ENCODE assay signal across 14 cellular contexts in the genomic region with DNA sequence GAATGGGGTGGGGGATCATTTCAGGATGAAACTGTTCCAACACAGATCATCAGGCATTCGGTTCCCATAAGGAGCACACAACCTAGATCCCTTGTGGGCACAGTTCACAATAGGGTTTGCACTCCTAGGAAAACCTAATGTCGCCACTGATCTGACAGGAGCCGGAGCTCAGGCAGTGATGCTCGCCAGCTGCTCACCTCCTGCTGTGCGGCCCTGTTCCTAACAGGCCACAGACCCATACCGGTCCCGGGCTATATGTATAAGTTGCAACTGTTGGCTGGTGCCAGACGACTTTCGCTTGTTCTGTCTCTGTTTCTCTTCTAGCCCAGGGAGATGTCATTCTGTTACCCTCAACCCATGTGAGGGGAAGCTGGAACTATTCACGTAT.
DNase-seq lines count a peak whose midpoint lies in the region; ATAC-seq and TF ChIP-seq lines count a peak whose summit lies in the region.
"Had no signal": no experiment of that assay in that cellular context is flagged by ENCODE, and none has a peak within 500 bp of the region (broad histone marks: within the 10 kb centered on the region; RNA-seq: fewer than 3 reads in every experiment).

No MANE protein-coding gene starts in this region.

- peak overlapping the region; percentile 53 for H3K27ac Mint-ChIP-seq in CD4-positive, alpha-beta T cell
- H3K27ac Mint-ChIP-seq in activated B cell treated with CpG ODN at 0.5 μM for 24 hours, result peak overlapping the region; percentile 41
- H3K27ac Mint-ChIP-seq in neural progenitor cell, result no peak overlapping the region
- H3K27ac Mint-ChIP-seq: activated CD4-positive, alpha-beta memory T cell treated with anti-CD3 and anti-CD28 coated beads for 36 hours; activated naive CD8-positive, alpha-beta T cell treated with anti-CD3 and anti-CD28 coated beads, Interleukin-2, amount 10 ng/mL, durations not matched to agents 7 days and 5 days; dendritic cell treated with granulocyte-macrophage colony-stimulating factor and Interleukin-4, amounts not matched to agents 40 ng/mL and 50 ng/mL, for 4 days had no signal

- ATAC-seq in CD4-positive, alpha-beta T cell (ENCODE audit: poor library complexity), result no peak
- ATAC-seq in activated B cell treated with CpG ODN at 0.5 μM for 24 hours (ENCODE audit: low read depth), result no peak

- no peak for TF ChIP-seq CTCF in CD4-positive, alpha-beta T cell (IDR thresholded peaks at IDR 0.05)
- TF ChIP-seq CTCF in activated B cell treated with CpG ODN at 0.5 μM for 24 hours (IDR thresholded peaks at IDR 0.05), result no peak
- TF ChIP-seq CTCF in neural progenitor cell (IDR thresholded peaks at IDR 0.05), result no peak

- peaks cover 17% of the 10 kb centered on the region for H3K36me3 Mint-ChIP-seq in CD4-positive, alpha-beta T cell (ENCODE audit: low read depth)
- H3K36me3 Mint-ChIP-seq in activated B cell treated with CpG ODN at 0.5 μM for 24 hours (ENCODE audit: low read depth) (peaks cover 58% of the 10 kb centered on the region), neural progenitor cell (no peaks in the 10 kb centered on the region)

- H2AFZ ChIP-seq in neural progenitor cell (replicated peaks), result no peak overlapping the region

- no peaks in the 10 kb centered on the region for H3K9me3 ChIP-seq in CD4-positive, alpha-beta T cell (ENCODE audit: control insufficient read depth, low read length)
- H3K9me3 ChIP-seq in neural progenitor cell (ENCODE audit: low read depth), result no peaks in the 10 kb centered on the region
- H3K9me3 ChIP-seq: HAP-1, neutrophil had no signal

- H3K9ac ChIP-seq in neural progenitor cell, result no peak overlapping the region

- H3K4me3 Mint-ChIP-seq in CD4-positive, alpha-beta T cell, result no peak overlapping the region
- H3K4me3 Mint-ChIP-seq in activated B cell treated with CpG ODN at 0.5 μM for 24 hours (no peak overlapping the region), neural progenitor cell (no peak overlapping the region)
- H3K4me3 Mint-ChIP-seq: activated CD4-positive, alpha-beta memory T cell treated with anti-CD3 and anti-CD28 coated beads for 36 hours; activated naive CD8-positive, alpha-beta T cell treated with anti-CD3 and anti-CD28 coated beads, Interleukin-2, amount 10 ng/mL, durations not matched to agents 7 days and 5 days; dendritic cell treated with granulocyte-macrophage colony-stimulating factor and Interleukin-4, amounts not matched to agents 40 ng/mL and 50 ng/mL, for 4 days had no signal

- CTCF ChIA-PET in CD4-positive, alpha-beta T cell (lab: Charles Lee), result interaction anchor here (7.7 kb wide), 1 partner anchor 169 kb away, joined by 56 read pairs; no protein-coding TSS in a partner anchor
- CTCF ChIA-PET in activated B cell treated with CpG ODN at 0.5 μM for 24 hours (lab: Charles Lee), result interaction anchor here (0.6 to 2.1 kb wide), 3 partner anchors 9 to 173 kb away, joined by 3 to 5 read pairs (median 4); no protein-coding TSS in a partner anchor

- DNase-seq in CD4-positive, alpha-beta T cell, result no peak
- DNase-seq in ELF-1 (ENCODE audit: low read depth, low spot score) (peak; percentile 47), activated B cell treated with CpG ODN at 0.5 μM for 24 hours (no peak), neural progenitor cell (ENCODE audit: low spot score) (peak; percentile 21), middle frontal gyrus (ENCODE audit: extremely low spot score, low spot score) (no peak), AML-193 (lab: John Stamatoyannopoulos, UW) (no peak), GDM1 (lab: John Stamatoyannopoulos, UW) (no peak)
- DNase-seq: activated CD4-positive, alpha-beta memory T cell treated with anti-CD3 and anti-CD28 coated beads for 36 hours; activated naive CD8-positive, alpha-beta T cell treated with anti-CD3 and anti-CD28 coated beads, Interleukin-2, amount 10 ng/mL, durations not matched to agents 7 days and 5 days; NCI-H187; T-helper 2 cell had no signal

- no peaks in the 10 kb centered on the region for H3K9me3 Mint-ChIP-seq in CD4-positive, alpha-beta T cell
- H3K9me3 Mint-ChIP-seq in activated B cell treated with CpG ODN at 0.5 μM for 24 hours, result no peaks in the 10 kb centered on the region
- H3K9me3 Mint-ChIP-seq in neural progenitor cell, result no peaks in the 10 kb centered on the region
- H3K9me3 Mint-ChIP-seq: activated CD4-positive, alpha-beta memory T cell treated with anti-CD3 and anti-CD28 coated beads for 36 hours; activated naive CD8-positive, alpha-beta T cell treated with anti-CD3 and anti-CD28 coated beads, Interleukin-2, amount 10 ng/mL, durations not matched to agents 7 days and 5 days; dendritic cell treated with granulocyte-macrophage colony-stimulating factor and Interleukin-4, amounts not matched to agents 40 ng/mL and 50 ng/mL, for 4 days had no signal

- no peak overlapping the region for H3K4me2 ChIP-seq in neural progenitor cell

- no peaks in the 10 kb centered on the region for H3K4me1 ChIP-seq in neural progenitor cell
- H3K4me1 ChIP-seq: HAP-1 had no signal

- no peak overlapping the region for H3K27ac ChIP-seq in CD4-positive, alpha-beta T cell (ENCODE audit: low read depth, low read length)
- no peak overlapping the region for H3K27ac ChIP-seq in neural progenitor cell
- H3K27ac ChIP-seq: neutrophil had no signal

- intact Hi-C loops in CD4-positive, alpha-beta T cell (cut with DNase I, micrococcal nuclease), result no loop called here
- intact Hi-C loops in activated B cell treated with CpG ODN at 0.5 μM for 24 hours (cut with micrococcal nuclease), result no loop called here

- no peaks in the 10 kb centered on the region for H3F3A ChIP-seq in neural progenitor cell (ENCODE audit: low read depth)

- H3K27me3 Mint-ChIP-seq in CD4-positive, alpha-beta T cell, result no peaks in the 10 kb centered on the region
- H3K27me3 Mint-ChIP-seq in activated B cell treated with CpG ODN at 0.5 μM for 24 hours (no peaks in the 10 kb centered on the region), neural progenitor cell (ENCODE audit: insufficient read depth, low read depth) (peaks cover 4% of the 10 kb centered on the region)
- H3K27me3 Mint-ChIP-seq: activated CD4-positive, alpha-beta memory T cell treated with anti-CD3 and anti-CD28 coated beads for 36 hours; activated naive CD8-positive, alpha-beta T cell treated with anti-CD3 and anti-CD28 coated beads, Interleukin-2, amount 10 ng/mL, durations not matched to agents 7 days and 5 days had no signal

- H4K20me1 ChIP-seq in neural progenitor cell (ENCODE audit: low read depth), result no peaks in the 10 kb centered on the region

- POLR2A ChIA-PET in CD4-positive, alpha-beta T cell (lab: Charles Lee), result no interaction called here
- POLR2A ChIA-PET in activated B cell treated with CpG ODN at 0.5 μM for 24 hours (lab: Charles Lee), result interaction anchor here (4.6 to 13.1 kb wide), 3 partner anchors 6 to 171 kb away, joined by 47 to 180 read pairs (median 162); a partner anchor contains a TSS

- H3K4me3 ChIP-seq in neural progenitor cell, result no peak overlapping the region
- H3K4me3 ChIP-seq: HAP-1 had no signal

- H3K36me3 ChIP-seq in neural progenitor cell, result no peaks in the 10 kb centered on the region
- H3K36me3 ChIP-seq: HAP-1, neutrophil had no signal

- H3K4me1 Mint-ChIP-seq in CD4-positive, alpha-beta T cell (ENCODE audit: low read depth), result peaks cover 51% of the 10 kb centered on the region
- peaks cover 81% of the 10 kb centered on the region for H3K4me1 Mint-ChIP-seq in activated B cell treated with CpG ODN at 0.5 μM for 24 hours
- peaks cover 16% of the 10 kb centered on the region for H3K4me1 Mint-ChIP-seq in neural progenitor cell

- no peaks in the 10 kb centered on the region for H3K79me2 ChIP-seq in neural progenitor cell (ENCODE audit: low read depth)

- H3K27me3 ChIP-seq in CD4-positive, alpha-beta T cell (ENCODE audit: control insufficient read depth, insufficient read depth, low read length), result no peaks in the 10 kb centered on the region
- H3K27me3 ChIP-seq in neural progenitor cell, result no peaks in the 10 kb centered on the region
- H3K27me3 ChIP-seq: neutrophil had no signal

Comparison
In these comparisons a context has a peak if more than half of its experiments do, and no peak if none do; other contexts are left out.
1. DNase-seq: peak in ELF-1 (single experiment) and neural progenitor cell (single experiment); none in CD4-positive, alpha-beta T cell (0 of 10), activated B cell treated with CpG ODN at 0.5 μM for 24 hours (single experiment), middle frontal gyrus (single experiment), AML-193 (0 of 2) and GDM1 (single experiment).